22 cellular contexts compared by ENCODE assay signal in the genomic region with DNA sequence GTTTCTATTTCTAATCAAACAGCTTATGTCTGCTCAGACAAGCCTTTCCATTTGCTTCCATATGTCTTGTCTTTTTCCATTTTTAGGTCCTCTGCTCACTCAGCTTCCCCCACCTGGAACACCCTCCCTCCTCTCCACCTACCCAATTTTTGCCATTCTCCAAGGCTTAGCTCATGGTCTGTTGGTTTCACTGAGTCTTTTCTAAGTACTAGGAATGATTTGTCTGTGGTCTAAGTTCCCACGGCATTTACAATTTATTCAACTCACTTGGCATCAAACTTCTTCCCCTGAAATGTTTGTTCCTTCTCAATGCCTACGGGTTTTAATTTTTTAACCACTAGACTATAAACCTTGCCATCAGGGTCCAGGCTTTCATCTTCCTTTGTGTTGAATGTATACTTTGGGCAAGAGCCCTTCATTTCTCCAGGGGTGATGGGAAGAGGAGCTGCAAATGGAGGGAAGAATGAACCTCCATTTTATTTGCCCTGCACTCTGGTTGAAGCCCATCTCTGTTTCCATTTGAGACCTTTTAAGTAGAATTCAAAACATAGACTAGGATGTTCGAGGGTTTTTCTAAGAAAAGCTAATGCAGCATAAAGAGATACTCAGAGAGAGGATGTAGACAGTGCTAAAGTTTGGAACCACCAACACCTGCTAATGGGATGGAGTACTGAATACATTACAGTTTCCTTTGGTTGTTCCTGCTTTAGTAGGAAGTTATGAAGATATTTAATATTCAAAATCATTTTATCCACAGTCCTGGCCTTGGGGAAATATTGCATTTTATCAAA.
DNase-seq lines count a peak whose midpoint lies in the region; ATAC-seq and TF ChIP-seq lines count a peak whose summit lies in the region.
"Had no signal": no experiment of that assay in that cellular context is flagged by ENCODE, and none has a peak within 500 bp of the region (broad histone marks: within the 10 kb centered on the region; RNA-seq: fewer than 3 reads in every experiment).

No MANE protein-coding gene starts in this region.

- H3K4me1 ChIP-seq in DND-41 (ENCODE audit: insufficient read depth, low read length) (peaks cover 34% of the 10 kb centered on the region), KMS-11 (ENCODE audit: low read depth, poor library complexity, severe bottlenecking) (peaks cover 23% of the 10 kb centered on the region), smooth muscle cell (ENCODE audit: low read depth) (no peaks in the 10 kb centered on the region), left ventricle myocardium inferior (no peaks in the 10 kb centered on the region)
- H3K4me1 ChIP-seq: BE2C had no signal

- H3K4me2 ChIP-seq in DND-41 (ENCODE audit: insufficient read depth, low read length) (no peak overlapping the region), KMS-11 (peak overlapping the region; percentile 36), smooth muscle cell (peak overlapping the region; percentile 39)
- H3K4me2 ChIP-seq: SK-N-SH had no signal

- H3K4me3 ChIP-seq in DND-41 (ENCODE audit: low read depth in 1 of 2, low read length in 2 of 2): no peak overlapping the region
- H3K4me3 ChIP-seq in KMS-11 (IDR thresholded peaks at IDR 0.05; ENCODE audit: insufficient read depth, low read depth, low read length): no peak overlapping the region
- no peak overlapping the region for H3K4me3 ChIP-seq in dorsolateral prefrontal cortex
- H3K4me3 ChIP-seq in smooth muscle cell: no peak overlapping the region
- H3K4me3 ChIP-seq in left ventricle myocardium inferior: no peak overlapping the region
- H3K4me3 ChIP-seq: GM23248 had no signal

- ATAC-seq in DND-41 (ENCODE audit: insufficient read depth, low read depth) (peak; percentile 83), GM21619 (IDR thresholded peaks at IDR 0.05; ENCODE audit: unreplicated experiment) (no peak)

- H3K79me2 ChIP-seq in DND-41 (ENCODE audit: insufficient read depth, low read length) (no peaks in the 10 kb centered on the region), KMS-11 (ENCODE audit: insufficient read depth, low read depth) (no peaks in the 10 kb centered on the region), smooth muscle cell (ENCODE audit: low read depth) (no peaks in the 10 kb centered on the region)

- intact Hi-C loops in dorsolateral prefrontal cortex (cut with DNase I): no loop called here
- intact Hi-C loops in left ventricle myocardium inferior (cut with micrococcal nuclease): no loop called here

- H3K36me3 ChIP-seq in DND-41 (ENCODE audit: insufficient read depth, low read length): no peaks in the 10 kb centered on the region
- no peaks in the 10 kb centered on the region for H3K36me3 ChIP-seq in KMS-11 (ENCODE audit: insufficient read depth)
- H3K36me3 ChIP-seq in smooth muscle cell (ENCODE audit: low read depth): no peaks in the 10 kb centered on the region
- H3K36me3 ChIP-seq in left ventricle myocardium inferior: no peaks in the 10 kb centered on the region
- H3K36me3 ChIP-seq: BE2C had no signal

- DNase-seq in DND-41 (no peak), dorsolateral prefrontal cortex (no peak), smooth muscle cell (lab: John Stamatoyannopoulos, UW; ENCODE audit: unreplicated experiment) (no peak), left ventricle myocardium inferior (no peak), UCSD-AML1 (lab: John Stamatoyannopoulos, UW; ENCODE audit: unreplicated experiment) (no peak)
- DNase-seq: BE2C; DMS79; GM23248; H9; HFFc6; NCI-H1092 treated with DMSO at 0.1 percent for 48 hours; NCI-H1436 treated with DMSO at 0.1 percent for 48 hours; NCI-H1930; NCI-H2227 treated with DMSO at 0.1 percent for 48 hours; NCI-H510A treated with DMSO at 0.1 percent for 48 hours; NCI-H748 treated with DMSO at 0.1 percent for 48 hours; NK-92 treated with Interleukin-12 subunit alpha and Interleukin-12 subunit beta, amount 100 ng/mL, for 24 hours; SIG-M5; SK-N-SH had no signal

- H2AFZ ChIP-seq in DND-41 (ENCODE audit: low read depth, low read length) (peak overlapping the region; percentile 55), KMS-11 (ENCODE audit: low read depth) (0 out of 2 replicates have a peak overlapping the region, but pooled peaks have one; percentile 6), smooth muscle cell (ENCODE audit: low read depth) (no peak overlapping the region)
- H2AFZ ChIP-seq: GM23248 had no signal

- H3K9me3 ChIP-seq in DND-41 (ENCODE audit: insufficient read depth, low read length, severe bottlenecking): no peaks in the 10 kb centered on the region
- H3K9me3 ChIP-seq in smooth muscle cell (replicated peaks; ENCODE audit: low read depth): no peaks in the 10 kb centered on the region
- no peaks in the 10 kb centered on the region for H3K9me3 ChIP-seq in left ventricle myocardium inferior (replicated peaks)
- H3K9me3 ChIP-seq: BE2C, SK-N-SH had no signal

- H3K27ac ChIP-seq in DND-41 (ENCODE audit: low read length) (peak overlapping the region; percentile 65), KMS-11 (no peak overlapping the region), dorsolateral prefrontal cortex (peak overlapping the region in 33 of 59 donors; percentile 3 to 76 (median 52)), smooth muscle cell (ENCODE audit: low read depth) (peak overlapping the region; percentile 42), left ventricle myocardium inferior (replicated peaks) (no peak overlapping the region)
- H3K27ac ChIP-seq: GM23248, RWPE1 had no signal

- TF ChIP-seq CTCF in DND-41 (IDR thresholded peaks at IDR 0.05; ENCODE audit: borderline replicate concordance, extremely low read depth, low read length, poor library complexity, severe bottlenecking) (no peak), KMS-11 (conservative IDR thresholded peaks at IDR 0.05; ENCODE audit: low read depth, low read length) (no peak), dorsolateral prefrontal cortex (IDR thresholded peaks at IDR 0.05 in 54 of 56, conservative IDR thresholded peaks at IDR 0.05 in 2 of 56; ENCODE audit: low read depth in 1 of 56, partially characterized antibody in 56 of 56) (no peak), smooth muscle cell (IDR thresholded peaks at IDR 0.05; ENCODE audit: borderline replicate concordance, insufficient read depth, poor library complexity, severe bottlenecking) (no peak), left ventricle myocardium inferior (IDR thresholded peaks at IDR 0.05; ENCODE audit: borderline replicate concordance) (no peak)

- WGBS in smooth muscle cell (ENCODE audit: low lambda C conversion rate): 67% methylated on average over 3 of the region's 3 CpGs

- no peaks in the 10 kb centered on the region for H4K20me1 ChIP-seq in DND-41 (ENCODE audit: insufficient read depth, low read length)
- no peaks in the 10 kb centered on the region for H4K20me1 ChIP-seq in KMS-11 (ENCODE audit: insufficient read depth)
- no peaks in the 10 kb centered on the region for H4K20me1 ChIP-seq in smooth muscle cell (ENCODE audit: low read depth)

- H3K9ac ChIP-seq in DND-41 (ENCODE audit: low read depth, low read length) (no peak overlapping the region), KMS-11 (no peak overlapping the region), smooth muscle cell (ENCODE audit: low read depth) (no peak overlapping the region)
- H3K9ac ChIP-seq: GM23248, SK-N-SH had no signal

- H3K27me3 ChIP-seq in DND-41 (ENCODE audit: insufficient read depth, low read length, poor library complexity) (no peaks in the 10 kb centered on the region), KMS-11 (ENCODE audit: insufficient read depth, low read depth) (no peaks in the 10 kb centered on the region), dorsolateral prefrontal cortex (no peaks in the 10 kb centered on the region), smooth muscle cell (ENCODE audit: low read depth) (no peaks in the 10 kb centered on the region), left ventricle myocardium inferior (ENCODE audit: low read depth) (peaks cover 14% of the 10 kb centered on the region)
- H3K27me3 ChIP-seq: BE2C had no signal

- no peaks in the 10 kb centered on the region for H3F3A ChIP-seq in smooth muscle cell (ENCODE audit: low read depth)

Comparison
In these comparisons a context has a peak if more than half of its experiments do, and no peak if none do; other contexts are left out.
1. H3K27ac ChIP-seq: peak in DND-41 (single experiment), dorsolateral prefrontal cortex (33 of 59) and smooth muscle cell (single experiment); none in KMS-11 (single experiment) and left ventricle myocardium inferior (single experiment).